ENCODE assay signal across 10 cellular contexts in genomic region chr13:114112826-114113322, GRCh38. TPM values are rescaled to one million over a fixed set of nuclear protein-coding genes. Genes with fewer than 3 reads are reported as not detected.
A peak's percentile ranks its signal among the peaks of the same experiment; 100 is the strongest.
DNase-seq lines count a peak whose midpoint lies in the region; ATAC-seq and TF ChIP-seq lines count a peak whose summit lies in the region.
"Had no signal": no experiment of that assay in that cellular context is flagged by ENCODE, and none has a peak within 500 bp of the region (broad histone marks: within the 10 kb centered on the region; RNA-seq: fewer than 3 reads in every experiment).

No MANE protein-coding gene starts in this region.

- DNase-seq in HFF-Myc (ENCODE audit: extremely low read depth, low read depth) (no peak), WERI-Rb-1 (peak; percentile 24), glutamatergic neuron (no peak), retina (peak; percentile 29), COLO668 (lab: John Stamatoyannopoulos, UW; ENCODE audit: unreplicated experiment) (no peak)
- DNase-seq: amygdala had no signal

- peaks cover 9% of the 10 kb centered on the region for H3K9me3 Mint-ChIP-seq in glutamatergic neuron (ENCODE audit: unreplicated experiment)

- no peaks in the 10 kb centered on the region for H3K36me3 ChIP-seq in WERI-Rb-1
- H3K36me3 ChIP-seq: thoracic aorta had no signal

- no peaks in the 10 kb centered on the region for H3K36me3 Mint-ChIP-seq in glutamatergic neuron (ENCODE audit: unreplicated experiment)

- ATAC-seq in GM21786 (IDR thresholded peaks at IDR 0.05; ENCODE audit: unreplicated experiment): no peak
- no peak for ATAC-seq in GM21381 (IDR thresholded peaks at IDR 0.05; ENCODE audit: unreplicated experiment)
- ATAC-seq in HG03432 (IDR thresholded peaks at IDR 0.05; ENCODE audit: unreplicated experiment): no peak

- no peak overlapping the region for H3K4me3 Mint-ChIP-seq in glutamatergic neuron (ENCODE audit: unreplicated experiment)

- H3K4me3 ChIP-seq in HFF-Myc (replicated peaks; ENCODE audit: low read depth, low read length) (no peak overlapping the region), WERI-Rb-1 (ENCODE audit: low read depth, low read length) (no peak overlapping the region)
- H3K4me3 ChIP-seq: thoracic aorta had no signal

- peaks cover 46% of the 10 kb centered on the region for H3K4me1 Mint-ChIP-seq in glutamatergic neuron (ENCODE audit: low read depth, unreplicated experiment)

- H3K27ac Mint-ChIP-seq in glutamatergic neuron (ENCODE audit: unreplicated experiment): peak overlapping the region; percentile 74

- H3K27me3 Mint-ChIP-seq in glutamatergic neuron (ENCODE audit: unreplicated experiment): peaks cover 15% of the 10 kb centered on the region

- H3K27ac ChIP-seq in WERI-Rb-1: no peak overlapping the region
- H3K27ac ChIP-seq: thoracic aorta had no signal

- TF ChIP-seq CTCF in HFF-Myc (IDR thresholded peaks at IDR 0.05; ENCODE audit: low read depth, low read length, missing control alignments): peak; percentile 7
- TF ChIP-seq CTCF in WERI-Rb-1 (IDR thresholded peaks at IDR 0.05; ENCODE audit: low read depth, low read length): peak; percentile 36
- no peak for TF ChIP-seq CTCF in glutamatergic neuron (IDR thresholded peaks at IDR 0.05; ENCODE audit: partially characterized antibody, unreplicated experiment)

- no peaks in the 10 kb centered on the region for H3K27me3 ChIP-seq in WERI-Rb-1 (ENCODE audit: insufficient read depth, low read depth, severe bottlenecking)

- no peaks in the 10 kb centered on the region for H3K9me3 ChIP-seq in WERI-Rb-1 (ENCODE audit: severe bottlenecking)
- H3K9me3 ChIP-seq: thoracic aorta had no signal

RNA-seq across cellular contexts. Expression of gene RASA3, which starts 19.5 kb away (rescaled TPM):
- total RNA-seq in glutamatergic neuron (ENCODE audit: unreplicated experiment): 15.2 TPM

Comparison
In these comparisons a context has a peak if more than half of its experiments do, and no peak if none do; other contexts are left out.
1. DNase-seq: peak in WERI-Rb-1 (single experiment) and retina (single experiment); none in HFF-Myc (single experiment), glutamatergic neuron (single experiment) and COLO668 (single experiment).